ENCODE assay signal across 28 cellular contexts in genomic region chr12:50362671-50363070, GRCh38. TPM values are rescaled to one million over a fixed set of nuclear protein-coding genes. Genes with fewer than 3 reads are reported as not detected.
"Had no signal": no experiment of that assay in that cellular context is flagged by ENCODE, and none has a peak within 500 bp of the region (broad histone marks: within the 10 kb centered on the region; RNA-seq: fewer than 3 reads in every experiment).

No MANE protein-coding gene starts in this region.

- ATAC-seq: Panc1, PC-3, Right ventricle myocardium inferior, T-cell had no signal

- H3K36me3 Mint-ChIP-seq: T-cell had no signal

- DNase-seq: KBM-7; MV-4-11; NCI-H1048; NCI-H1105; NCI-H1417; NCI-H146; NCI-H1694 treated with DMSO at 0.1 percent for 48 hours; NCI-H1930; NCI-H2081; NCI-H2107; NCI-H345; NCI-H446 treated with DMSO at 0.1 percent for 48 hours; NCI-H510A treated with DMSO at 0.1 percent for 48 hours; NCI-H69; NCI-H774; NK-92 treated with Interleukin-12 subunit alpha and Interleukin-12 subunit beta, amount 100 ng/mL, for 24 hours; PC-3; SHP77 treated with DMSO at 0.1 percent for 48 hours; SJCRH30; SW 1271; T-cell had no signal

- H3K9me3 Mint-ChIP-seq: T-cell; T-helper 1 cell treated with Interleukin-12 subunit alpha and Interleukin-12 subunit beta and Interleukin-4 antibody, amounts not matched to agents 30 μg/mL and 1 μg/mL, for 36 hours had no signal

- H3K4me3 Mint-ChIP-seq: T-cell; T-helper 1 cell treated with Interleukin-12 subunit alpha and Interleukin-12 subunit beta and Interleukin-4 antibody, amounts not matched to agents 30 μg/mL and 1 μg/mL, for 36 hours had no signal

- H3K27ac Mint-ChIP-seq: T-cell; T-helper 1 cell treated with Interleukin-12 subunit alpha and Interleukin-12 subunit beta and Interleukin-4 antibody, amounts not matched to agents 30 μg/mL and 1 μg/mL, for 36 hours had no signal

- H3K4me1 Mint-ChIP-seq: T-cell had no signal

RNA-seq across cellular contexts. Expression of gene FAM186A, which starts 33.7 kb away (rescaled TPM):
- total RNA-seq: HT-29, LHCN-M2, MCF 10A, OCI-LY7, PC-3, Right ventricle myocardium inferior, T-cell had no signal
